ENCODE assay signal across 1 cellular context in genomic region chr6:15715060-15715459, GRCh38.
TF ChIP-seq lines count a peak whose summit lies in the region.

No MANE protein-coding gene starts in this region.

TF ChIP-seq in HepG2, 621 proteins besides CTCF, POLR2A, EP300 and RAD21 (continued from another document):
- TF ChIP-seq ZNF512B (CRISPR knock-in tag; IDR thresholded peaks at IDR 0.05; ENCODE audit: borderline replicate concordance): no peak
